ENCODE assay signal across 9 cellular contexts in the genomic region with DNA sequence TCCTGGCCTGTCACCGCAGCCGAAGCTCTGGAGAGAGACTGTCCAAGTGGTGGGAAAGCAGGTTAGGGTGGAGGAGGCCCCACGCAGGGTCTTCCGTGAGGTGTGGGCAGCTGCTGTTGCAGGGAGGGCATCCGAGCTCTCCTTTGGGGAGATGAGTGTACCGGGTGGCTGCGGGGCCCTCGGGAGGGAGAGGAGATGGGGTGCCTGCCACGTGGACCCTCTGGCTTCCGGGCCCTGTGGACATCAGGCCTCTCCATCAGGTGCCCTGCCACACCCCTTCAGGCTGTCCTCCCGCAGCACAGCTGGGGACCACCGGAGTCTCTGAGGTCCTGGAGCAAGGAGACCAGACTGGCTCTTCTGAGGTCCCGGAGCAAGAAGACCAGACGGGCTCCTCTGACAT. TPM values are rescaled to one million over a fixed set of nuclear protein-coding genes. Genes with fewer than 3 reads are reported as not detected.
DNase-seq lines count a peak whose midpoint lies in the region; ATAC-seq and TF ChIP-seq lines count a peak whose summit lies in the region.
"Had no signal": no experiment of that assay in that cellular context is flagged by ENCODE, and none has a peak within 500 bp of the region (broad histone marks: within the 10 kb centered on the region; RNA-seq: fewer than 3 reads in every experiment).

No MANE protein-coding gene starts in this region.

- H3K27ac ChIP-seq in PC-3 (ENCODE audit: low read length), result no peak overlapping the region
- no peak overlapping the region for H3K27ac ChIP-seq in endodermal cell (ENCODE audit: low read depth, low read length)
- no peak overlapping the region for H3K27ac ChIP-seq in rectal smooth muscle tissue (ENCODE audit: low read depth, low read length)

- H3K9me3 ChIP-seq in PC-3 (ENCODE audit: low read length) (no peaks in the 10 kb centered on the region), endodermal cell (ENCODE audit: control insufficient read depth, low read length) (no peaks in the 10 kb centered on the region)

- H3K27me3 ChIP-seq in PC-3 (ENCODE audit: low read length) (no peaks in the 10 kb centered on the region), endodermal cell (ENCODE audit: control insufficient read depth, insufficient read depth, low read length, poor library complexity, severe bottlenecking) (no peaks in the 10 kb centered on the region), rectal smooth muscle tissue (ENCODE audit: control insufficient read depth, insufficient read depth, low read length) (no peaks in the 10 kb centered on the region)

- CTCF ChIA-PET in Calu3 (lab: Charles Lee) (no interaction called here), PC-3 (lab: Charles Lee) (no interaction called here)

- H3K9ac ChIP-seq in PC-3 (ENCODE audit: low read length) (peak overlapping the region; percentile 83; the same call in 1 of the 2 replicates), endodermal cell (ENCODE audit: extremely low read depth, low read length, poor library complexity, severe bottlenecking) (peak overlapping the region; percentile 77), rectal smooth muscle tissue (ENCODE audit: low read length) (no peak overlapping the region)

- ATAC-seq in PC-3 (no peak), GM19035 (IDR thresholded peaks at IDR 0.05; ENCODE audit: unreplicated experiment) (no peak), left lobe of liver (no peak)

- intact Hi-C loops in Calu3 (cut with micrococcal nuclease; ENCODE audit: unreplicated experiment) (no loop called here), PC-3 (cut with micrococcal nuclease) (loop anchor here (2.0 kb wide), 1 partner anchor 55 kb away; a partner anchor contains a TSS)

- H3F3A ChIP-seq in PC-3 (ENCODE audit: low read length, unreplicated experiment), result no peaks in the 10 kb centered on the region

- H3K27me3 Mint-ChIP-seq in Calu3 (ENCODE audit: unreplicated experiment) (no peaks in the 10 kb centered on the region), endodermal cell (ENCODE audit: insufficient read depth) (no peaks in the 10 kb centered on the region)

- H4K20me1 ChIP-seq in PC-3 (ENCODE audit: low read length), result peaks cover 4% of the 10 kb centered on the region; the same call in 1 of the 2 replicates

- H3K4me3 Mint-ChIP-seq in Calu3 (ENCODE audit: low read depth, unreplicated experiment), result peak overlapping the region; percentile 81
- peak overlapping the region; percentile 75 for H3K4me3 Mint-ChIP-seq in endodermal cell

- DNase-seq in Calu3 (no peak), PC-3 (no peak), endodermal cell (no peak), amygdala (lab: John Stamatoyannopoulos, UW) (no peak), left lobe of liver (ENCODE audit: low spot score) (no peak), cerebellar cortex (ENCODE audit: low spot score) (no peak)

- no peak for TF ChIP-seq CTCF in Calu3 (IDR thresholded peaks at IDR 0.05; ENCODE audit: unreplicated experiment)
- TF ChIP-seq CTCF in PC-3 (conservative IDR thresholded peaks at IDR 0.05; ENCODE audit: low read depth, low read length), result no peak
- no peak for TF ChIP-seq CTCF in endodermal cell (conservative IDR thresholded peaks at IDR 0.05)

- BruUV-seq in Calu3 (replicated peaks; lab: Mats Ljungman, UMichigan) (no TSS peak), PC-3 (replicated peaks; lab: Mats Ljungman, UMichigan) (no TSS peak)

- 93 to 96% methylated on average over 10 to 14 of the region's 14 CpGs for WGBS in endodermal cell (ENCODE audit: insufficient coverage in 1 of 2, insufficient read length in 1 of 2), 2 experiments

- peaks cover 68% of the 10 kb centered on the region for H3K79me2 ChIP-seq in PC-3 (ENCODE audit: low read length)

- no peak overlapping the region for H3K27ac Mint-ChIP-seq in Calu3 (ENCODE audit: unreplicated experiment)
- H3K27ac Mint-ChIP-seq in endodermal cell, result no peak overlapping the region

- H3K9me3 Mint-ChIP-seq in Calu3 (ENCODE audit: low read depth, unreplicated experiment) (no peaks in the 10 kb centered on the region), endodermal cell (no peaks in the 10 kb centered on the region)

- no peaks in the 10 kb centered on the region for H3K9me2 ChIP-seq in PC-3 (replicated peaks; ENCODE audit: low read length)

- POLR2A ChIA-PET in PC-3 (lab: Charles Lee; ENCODE audit: unreplicated experiment), result no interaction called here

- H3K4me3 ChIP-seq in PC-3 (ENCODE audit: low read length) (peak overlapping the region; percentile 79), endodermal cell (ENCODE audit: low read length) (peak overlapping the region; percentile 85), rectal smooth muscle tissue (ENCODE audit: low read length) (peak overlapping the region; percentile 85)

- H3K4me1 ChIP-seq in PC-3 (ENCODE audit: insufficient read depth, low read length) (peaks cover 20% of the 10 kb centered on the region), endodermal cell (ENCODE audit: control insufficient read depth, insufficient read depth, low read length) (peaks cover 4% of the 10 kb centered on the region), rectal smooth muscle tissue (ENCODE audit: control insufficient read depth, insufficient read depth, low read length) (peaks cover 12% of the 10 kb centered on the region)

- H3K36me3 ChIP-seq in PC-3 (ENCODE audit: low read depth, low read length) (0 out of 2 replicates have a peak, but pooled peaks cover 2% of the 10 kb centered on the region), endodermal cell (ENCODE audit: control insufficient read depth, insufficient read depth, low read length) (peaks cover 20% of the 10 kb centered on the region), rectal smooth muscle tissue (ENCODE audit: control insufficient read depth, insufficient read depth, low read length) (no peaks in the 10 kb centered on the region)

- H3K36me3 Mint-ChIP-seq in Calu3 (ENCODE audit: insufficient read depth, unreplicated experiment) (peaks cover 48% of the 10 kb centered on the region), endodermal cell (ENCODE audit: low read depth) (peaks cover 25% of the 10 kb centered on the region)

- peak overlapping the region; percentile 98 for H3K4me2 ChIP-seq in PC-3 (ENCODE audit: low read length)

- no peak overlapping the region for H2AFZ ChIP-seq in PC-3 (ENCODE audit: low read length)

- peaks cover 10% of the 10 kb centered on the region for H3K4me1 Mint-ChIP-seq in Calu3 (ENCODE audit: low read depth, unreplicated experiment)
- peaks cover 9% of the 10 kb centered on the region for H3K4me1 Mint-ChIP-seq in endodermal cell

RNA-seq across cellular contexts. Expression of a gene that starts 1.7 kb away (rescaled TPM):
- 25.1 and 30.4 TPM in 2 replicates for total RNA-seq in Calu3 (2022)
- 53.0 and 91.0 TPM in 2 replicates for total RNA-seq in PC-3 (2014; rRNA removed)
- total RNA-seq in endodermal cell, result 10 to 100 TPM; 55.2 to 56.1 TPM
- polyA plus RNA-seq in endodermal cell (2013, experiment 1 of 2), result 37.5 TPM
- 32.8 TPM for polyA plus RNA-seq in endodermal cell (2013, experiment 2 of 2)
- 10.2 TPM for total RNA-seq in left lobe of liver

RNA-seq across cellular contexts. Expression of a gene that starts 9.9 kb away (rescaled TPM):
- total RNA-seq in Calu3 (2022) (27.2 and 32.2 TPM in 2 replicates), PC-3 (2014; rRNA removed) (16.6 and 22.5 TPM in 2 replicates), endodermal cell (10 to 100 TPM; 16.8 to 17.8 TPM), left lobe of liver (0.83 TPM)
- polyA plus RNA-seq in endodermal cell (2013, experiment 1 of 2), result 1.2 TPM
- polyA plus RNA-seq in endodermal cell (2013, experiment 2 of 2), result 0.50 TPM
- total RNA-seq: SK-MEL-5 had no signal

RNA-seq across cellular contexts. Expression of a gene that starts 36.9 kb away (rescaled TPM):
- total RNA-seq in Calu3 (2022) (76.3 and 83.6 TPM in 2 replicates), PC-3 (2014; rRNA removed) (85.4 and 112 TPM in 2 replicates), endodermal cell (10 to 100 TPM; 63.3 to 67.4 TPM), left lobe of liver (96.2 TPM)
- polyA plus RNA-seq in endodermal cell (2013, experiment 1 of 2), result 18.6 TPM
- 14.9 TPM for polyA plus RNA-seq in endodermal cell (2013, experiment 2 of 2)

RNA-seq across cellular contexts. Expression of a gene that starts 55.3 kb away (rescaled TPM):
- 103 and 107 TPM in 2 replicates for total RNA-seq in Calu3 (2022)
- 258 and 300 TPM in 2 replicates for total RNA-seq in PC-3 (2014; rRNA removed)
- 10 to 100 TPM; 42.7 to 43.2 TPM for total RNA-seq in endodermal cell
- 43.7 TPM for polyA plus RNA-seq in endodermal cell (2013, experiment 1 of 2)
- 42.8 TPM for polyA plus RNA-seq in endodermal cell (2013, experiment 2 of 2)
- total RNA-seq in left lobe of liver, result 85.4 TPM

RNA-seq across cellular contexts. Expression of a gene that starts 57.7 kb away (rescaled TPM):
- 128 and 154 TPM in 2 replicates for total RNA-seq in Calu3 (2022)
- 218 and 222 TPM in 2 replicates for total RNA-seq in PC-3 (2014; rRNA removed)
- total RNA-seq in endodermal cell, result 10 to 100 TPM; 35.4 to 44.8 TPM
- 1.2 TPM for polyA plus RNA-seq in endodermal cell (2013, experiment 1 of 2)
- polyA plus RNA-seq in endodermal cell (2013, experiment 2 of 2), result 0.62 TPM
- 1.2 TPM for total RNA-seq in left lobe of liver
- total RNA-seq: SK-MEL-5 had no signal
